Comparison of ENCODE assay signal across 24 cellular contexts in genomic region chr15:80371924-80372323, GRCh38. TPM values are rescaled to one million over a fixed set of nuclear protein-coding genes. Genes with fewer than 3 reads are reported as not detected.
DNase-seq lines count a peak whose midpoint lies in the region; ATAC-seq, FAIRE-seq and TF ChIP-seq lines count a peak whose summit lies in the region.
"Had no signal": no experiment of that assay in that cellular context is flagged by ENCODE, and none has a peak within 500 bp of the region (broad histone marks: within the 10 kb centered on the region; RNA-seq: fewer than 3 reads in every experiment).

No MANE protein-coding gene starts in this region.

- H3K4me1 Mint-ChIP-seq in activated CD4-positive, alpha-beta T cell treated with anti-CD3 and anti-CD28 coated beads, Interleukin-2, amount 10 ng/mL, durations not matched to agents 24 days and 14 days: no peaks in the 10 kb centered on the region
- no peaks in the 10 kb centered on the region for H3K4me1 Mint-ChIP-seq in CD8-positive, alpha-beta T cell (ENCODE audit: low read depth)
- H3K4me1 Mint-ChIP-seq: CD14-positive monocyte had no signal

- no peaks in the 10 kb centered on the region for H3K36me3 Mint-ChIP-seq in activated CD4-positive, alpha-beta T cell treated with anti-CD3 and anti-CD28 coated beads, Interleukin-2, amount 10 ng/mL, durations not matched to agents 24 days and 14 days (ENCODE audit: low read depth)
- no peaks in the 10 kb centered on the region for H3K36me3 Mint-ChIP-seq in CD8-positive, alpha-beta T cell
- H3K36me3 Mint-ChIP-seq: CD14-positive monocyte had no signal

- no peak overlapping the region for H3K4me3 ChIP-seq in H7 (ENCODE audit: insufficient read depth, low read depth, low read length)
- no peak overlapping the region for H3K4me3 ChIP-seq in H1 (ENCODE audit: extremely low read depth in 1 of 4, insufficient read depth in 2 of 4, low read depth in 3 of 4, low read length in 4 of 4)
- no peak overlapping the region for H3K4me3 ChIP-seq in CD8-positive, alpha-beta T cell (ENCODE audit: low read depth, low read length)
- H3K4me3 ChIP-seq: BLaER1 treated with 17β-estradiol and CSF1 and Interleukin-3, amounts not matched to agents 10 nM and 100 nM; HAP-1 had no signal

- no peak overlapping the region for H3K9ac ChIP-seq in H1 (replicated peaks in 1 of 4; ENCODE audit: extremely low read depth in 1 of 4, low read depth in 3 of 4, low read length in 3 of 4)
- H3K9ac ChIP-seq: BLaER1 treated with 17β-estradiol and CSF1 and Interleukin-3, amounts not matched to agents 10 nM and 100 nM had no signal

- H4K91ac ChIP-seq in H1 (replicated peaks; ENCODE audit: insufficient read length, low read length): no peak overlapping the region

- H3K14ac ChIP-seq in H1 (ENCODE audit: insufficient read length): no peak overlapping the region

- no peak overlapping the region for H3K27ac ChIP-seq in H1 (ENCODE audit: low read depth, low read length)
- no peak overlapping the region for H3K27ac ChIP-seq in CD8-positive, alpha-beta T cell (ENCODE audit: low read depth, low read length)
- H3K27ac ChIP-seq: 22Rv1; BLaER1 treated with 17β-estradiol and CSF1 and Interleukin-3, amounts not matched to agents 10 nM and 100 nM had no signal

- no peak overlapping the region for H2BK5ac ChIP-seq in H1 (ENCODE audit: low read depth, low read length)

- no peak for TF ChIP-seq POLR2A in H1 (IDR thresholded peaks at IDR 0.05; ENCODE audit: control extremely low read depth in 1 of 2, low read depth in 2 of 2, low read length in 2 of 2)

- H3K36me3 ChIP-seq in H7 (replicated peaks; ENCODE audit: control insufficient read depth, insufficient read depth, low read length) (no peaks in the 10 kb centered on the region), H1 (ENCODE audit: control insufficient read depth in 2 of 4, insufficient read depth in 4 of 4, low read length in 3 of 4) (no peaks in the 10 kb centered on the region)
- no peaks in the 10 kb centered on the region for H3K36me3 ChIP-seq in CD8-positive, alpha-beta T cell (ENCODE audit: insufficient read depth, low read length)
- H3K36me3 ChIP-seq: BE2C, HAP-1 had no signal

- intact Hi-C loops in activated CD4-positive, alpha-beta T cell treated with anti-CD3 and anti-CD28 coated beads, Interleukin-2, amount 10 ng/mL, durations not matched to agents 24 days and 14 days (cut with micrococcal nuclease): no loop called here
- intact Hi-C loops in CD8-positive, alpha-beta T cell (cut with DNase I, micrococcal nuclease): no loop called here

- H3K4me1 ChIP-seq in H1 (replicated peaks in 1 of 4; ENCODE audit: control insufficient read depth in 3 of 4, insufficient read depth in 4 of 4, low read length in 3 of 4): no peaks in the 10 kb centered on the region
- H3K4me1 ChIP-seq in CD8-positive, alpha-beta T cell (ENCODE audit: insufficient read depth, low read length): no peaks in the 10 kb centered on the region
- H3K4me1 ChIP-seq: BE2C; BLaER1 treated with 17β-estradiol and CSF1 and Interleukin-3, amounts not matched to agents 10 nM and 100 nM had no signal

- no peak overlapping the region for H3K56ac ChIP-seq in H1 (replicated peaks; ENCODE audit: insufficient read length, low read depth, low read length)

- H2AK5ac ChIP-seq in H1 (ENCODE audit: low read depth, low read length): no peak overlapping the region

- WGBS in H1 (ENCODE audit: extremely low coverage in 1 of 2, insufficient coverage in 1 of 2, insufficient read length in 1 of 2, insufficient replicate concordance in 2 of 2, low coverage in 1 of 2, low lambda C conversion rate in 2 of 2, missing lambda C conversion rate in 1 of 2), 2 experiments: 62% methylated on average over 2 of the region's 2 CpGs; no CpG with 5 or more reads in 1 of the 2 experiments

- TF ChIP-seq EP300 in H1 (IDR thresholded peaks at IDR 0.05; ENCODE audit: borderline replicate concordance in 1 of 2, low read depth in 2 of 2, low read length in 2 of 2): no peak

- H3K27me3 ChIP-seq in H7 (ENCODE audit: control insufficient read depth, insufficient read depth, low read length) (no peaks in the 10 kb centered on the region), H1 (replicated peaks in 1 of 4; ENCODE audit: control insufficient read depth in 3 of 4, extremely low read depth in 1 of 4, insufficient read depth in 3 of 4, low read length in 3 of 4) (peaks cover 0 to 1% (median 0%) of the 10 kb centered on the region in 4 experiments; a peak in 1 of 7 replicates)
- H3K27me3 ChIP-seq in CD8-positive, alpha-beta T cell (ENCODE audit: insufficient read depth, low read length): no peaks in the 10 kb centered on the region
- H3K27me3 ChIP-seq: BE2C; BLaER1 treated with 17β-estradiol and CSF1 and Interleukin-3, amounts not matched to agents 10 nM and 100 nM had no signal

- no peak overlapping the region for H3K4me2 ChIP-seq in H1 (ENCODE audit: insufficient read depth in 1 of 2, low read depth in 2 of 2, low read length in 2 of 2)
- H3K4me2 ChIP-seq: BLaER1 treated with 17β-estradiol and CSF1 and Interleukin-3, amounts not matched to agents 10 nM and 100 nM had no signal

- H3K23ac ChIP-seq in H1 (ENCODE audit: insufficient read length): no peak overlapping the region

- no peak overlapping the region for H3K18ac ChIP-seq in H1 (ENCODE audit: extremely low read depth, low read length)

- H3K27ac Mint-ChIP-seq in activated CD4-positive, alpha-beta T cell treated with anti-CD3 and anti-CD28 coated beads, Interleukin-2, amount 10 ng/mL, durations not matched to agents 24 days and 14 days: no peak overlapping the region
- H3K27ac Mint-ChIP-seq in CD8-positive, alpha-beta T cell: no peak overlapping the region
- H3K27ac Mint-ChIP-seq: CD14-positive monocyte; CD4-positive, alpha-beta T cell had no signal

- no peaks in the 10 kb centered on the region for H3K79me2 ChIP-seq in H1 (ENCODE audit: control insufficient read depth in 1 of 2, insufficient read depth in 2 of 2, low read length in 2 of 2)

- peaks cover 7% of the 10 kb centered on the region for H3K9me3 Mint-ChIP-seq in activated CD4-positive, alpha-beta T cell treated with anti-CD3 and anti-CD28 coated beads, Interleukin-2, amount 10 ng/mL, durations not matched to agents 24 days and 14 days
- peaks cover 14% of the 10 kb centered on the region for H3K9me3 Mint-ChIP-seq in CD8-positive, alpha-beta T cell

- TF ChIP-seq CTCF in H1 (IDR thresholded peaks at IDR 0.05; ENCODE audit: control extremely low read depth in 1 of 3, insufficient read depth in 1 of 3, low read depth in 1 of 3, low read length in 3 of 3): peak in 1 of 3 experiments; percentile 22; a peak in 1 of 4 replicates
- TF ChIP-seq CTCF in CD8-positive, alpha-beta T cell (IDR thresholded peaks at IDR 0.05): no peak

- DNase-seq in activated CD4-positive, alpha-beta T cell treated with anti-CD3 and anti-CD28 coated beads, Interleukin-2, amount 10 ng/mL, durations not matched to agents 24 days and 14 days: peak; percentile 16
- no peak for DNase-seq in activated CD4-positive, alpha-beta T cell treated with anti-CD3 and anti-CD28 coated beads, Interleukin-2, amount 50 U/mL, for 1 hour
- DNase-seq in H7 (peak; percentile 33), H1 (ENCODE audit: low read depth in 1 of 2, low spot score in 2 of 2) (no peak), NCI-H187 treated with DMSO at 0.1 percent for 48 hours (lab: John Stamatoyannopoulos, UW) (no peak)
- no peak for DNase-seq in CD8-positive, alpha-beta T cell
- DNase-seq: ACHN; AML-193; BE2C; Calu3; CD4-positive, alpha-beta T cell; COR-L47; DMS53; DMS79 treated with DMSO at 0.1 percent for 48 hours; GF-D8 had no signal

- H4K20me1 ChIP-seq in H1 (replicated peaks in 1 of 2; ENCODE audit: control insufficient read depth in 1 of 2, insufficient read depth in 2 of 2, low read length in 2 of 2): no peaks in the 10 kb centered on the region
- H4K20me1 ChIP-seq: BLaER1 treated with 17β-estradiol and CSF1 and Interleukin-3, amounts not matched to agents 10 nM and 100 nM had no signal

- ATAC-seq in HG02763 (IDR thresholded peaks at IDR 0.05; ENCODE audit: unreplicated experiment): no peak
- ATAC-seq in CD8-positive, alpha-beta T cell: no peak

- no peak overlapping the region for H2BK15ac ChIP-seq in H1 (ENCODE audit: low read length)

- H3K27me3 Mint-ChIP-seq in activated CD4-positive, alpha-beta T cell treated with anti-CD3 and anti-CD28 coated beads, Interleukin-2, amount 10 ng/mL, durations not matched to agents 24 days and 14 days: no peaks in the 10 kb centered on the region
- peaks cover 10% of the 10 kb centered on the region for H3K27me3 Mint-ChIP-seq in CD8-positive, alpha-beta T cell (ENCODE audit: low read depth)

- no peak for TF ChIP-seq RAD21 in H1 (IDR thresholded peaks at IDR 0.05 in 1 of 2, conservative IDR thresholded peaks at IDR 0.05 in 1 of 2; ENCODE audit: low read depth in 2 of 2, low read length in 2 of 2)

- H3K4me3 Mint-ChIP-seq in activated CD4-positive, alpha-beta T cell treated with anti-CD3 and anti-CD28 coated beads, Interleukin-2, amount 10 ng/mL, durations not matched to agents 24 days and 14 days: no peak overlapping the region
- no peak overlapping the region for H3K4me3 Mint-ChIP-seq in CD8-positive, alpha-beta T cell
- H3K4me3 Mint-ChIP-seq: CD14-positive monocyte; CD4-positive, alpha-beta T cell had no signal

- no peak overlapping the region for H2BK120ac ChIP-seq in H1 (replicated peaks; ENCODE audit: low read depth, low read length)

- no peak overlapping the region for H4K8ac ChIP-seq in H1 (ENCODE audit: extremely low read depth, insufficient read depth, low read length)

- no peaks in the 10 kb centered on the region for H3K23me2 ChIP-seq in H1 (ENCODE audit: low read depth, low read length)

- no peaks in the 10 kb centered on the region for H3K79me1 ChIP-seq in H1 (ENCODE audit: low read depth, low read length)

- no peak overlapping the region for H2BK20ac ChIP-seq in H1 (ENCODE audit: low read length)

- FAIRE-seq in H1 (lab: Jason Lieb, UNC): no peak
- FAIRE-seq: A204.1, GM12891, GM18507 had no signal

- no peak overlapping the region for H2BK12ac ChIP-seq in H1 (ENCODE audit: low read depth, low read length)

- H3K9me3 ChIP-seq in H1 (ENCODE audit: insufficient read depth in 2 of 2, low read depth in 1 of 2, low read length in 1 of 2): peaks cover 18 to 19% of the 10 kb centered on the region in 2 experiments
- peaks cover 8% of the 10 kb centered on the region for H3K9me3 ChIP-seq in CD8-positive, alpha-beta T cell (ENCODE audit: low read length)
- H3K9me3 ChIP-seq: BE2C had no signal

- no peak overlapping the region for H3K4ac ChIP-seq in H1 (replicated peaks; ENCODE audit: insufficient read length, low read depth, low read length)

- CTCF ChIA-PET in H1 (lab: Charles Lee; ENCODE audit: partially characterized antibody): interaction anchor here (0.7 to 1.7 kb wide), 4 partner anchors 11 to 922 kb away, joined by 3 to 5 read pairs (median 3); no protein-coding TSS in a partner anchor
- CTCF ChIA-PET in CD8-positive, alpha-beta T cell (lab: Charles Lee): no interaction called here

- H2AFZ ChIP-seq in H1 (ENCODE audit: low read length): no peak overlapping the region

- H4K5ac ChIP-seq in H1 (ENCODE audit: insufficient read length, low read depth, low read length): no peak overlapping the region

- POLR2A ChIA-PET in H1 (lab: Charles Lee; ENCODE audit: partially characterized antibody): no interaction called here
- POLR2A ChIA-PET in CD8-positive, alpha-beta T cell (lab: Charles Lee): no interaction called here

RNA-seq across cellular contexts. Expression of gene ARNT2, which starts 32.3 kb away (rescaled TPM):
- total RNA-seq in activated CD4-positive, alpha-beta T cell treated with anti-CD3 and anti-CD28 coated beads, Interleukin-2, amount 10 ng/mL, durations not matched to agents 24 days and 14 days: 0.26 TPM in 1 of 2 replicates, not detected in the other
- 1.5 and 3.1 TPM in 2 replicates for total RNA-seq in H7 (2014; rRNA removed; shearing (Covaris generic))
- total RNA-seq in H1 (2021; fragmentation: NEBNext Ultra II Directional; extraction: Animal tissue kit (Norgen Biotek cat#: 25700)): 13.8 and 14.6 TPM in 2 replicates
- polyA plus RNA-seq in H1 (2011; rRNA removed): 9.5 and 10.0 TPM in 2 replicates
- polyA plus RNA-seq in H1 (2011; cell fraction: cytosol; rRNA removed): 7.7 TPM
- polyA plus RNA-seq in H1 (2011; cell fraction: nucleus; rRNA removed): 13.5 TPM
- 9.6 to 12.4 TPM (median 10.8 TPM) in 4 replicates for polyA plus RNA-seq in H1 (2012, experiment 1 of 2)
- 4.3 TPM for polyA plus RNA-seq in H1 (2012, experiment 2 of 2)
- 3.7 TPM for polyA plus RNA-seq in H1 (2013, experiment 1 of 2)
- 4.0 TPM for polyA plus RNA-seq in H1 (2013, experiment 2 of 2)
- polyA minus RNA-seq in H1 (2011; rRNA and poly(A)+ RNA removed): 18.9 and 28.1 TPM in 2 replicates
- polyA minus RNA-seq in H1 (2011; cell fraction: cytosol; rRNA and poly(A)+ RNA removed): 7.8 TPM
- 16.1 TPM for polyA minus RNA-seq in H1 (2011; cell fraction: nucleus; rRNA and poly(A)+ RNA removed)
- total RNA-seq in CD8-positive, alpha-beta T cell: not detected
- total RNA-seq: CD4-positive, alpha-beta T cell; G401 had no signal
- polyA plus RNA-seq: CD14-positive monocyte had no signal

Comparison
In these comparisons a context has a peak if more than half of its experiments do, and no peak if none do; other contexts are left out.
1. DNase-seq: peak in activated CD4-positive, alpha-beta T cell treated with anti-CD3 and anti-CD28 coated beads, Interleukin-2, amount 10 ng/mL, durations not matched to agents 24 days and 14 days (single experiment) and H7 (single experiment); none in activated CD4-positive, alpha-beta T cell treated with anti-CD3 and anti-CD28 coated beads, Interleukin-2, amount 50 U/mL, for 1 hour (single experiment), H1 (0 of 2), NCI-H187 treated with DMSO at 0.1 percent for 48 hours (single experiment) and CD8-positive, alpha-beta T cell (0 of 7).